ENCODE assay signal across 11 cellular contexts in genomic region chr4:21134994-21135393, GRCh38.
DNase-seq lines count a peak whose midpoint lies in the region; ATAC-seq and TF ChIP-seq lines count a peak whose summit lies in the region.
"Had no signal": no experiment of that assay in that cellular context is flagged by ENCODE, and none has a peak within 500 bp of the region (broad histone marks: within the 10 kb centered on the region; RNA-seq: fewer than 3 reads in every experiment).

No MANE protein-coding gene starts in this region.

- no peaks in the 10 kb centered on the region for H3K4me1 Mint-ChIP-seq in activated T-helper 2 cell treated with anti-CD3 and anti-CD28 coated beads, Interferon-gamma antibody, Interleukin-2, Interleukin-4, amounts not matched to agents 10 μg/mL and 5 μg/mL and 100 μg/mL, durations not matched to agents 14 hours and 24 hours and 36 hours (ENCODE audit: low read depth)
- H3K4me1 Mint-ChIP-seq: B cell had no signal

- TF ChIP-seq CTCF in cardiac muscle cell (IDR thresholded peaks at IDR 0.05; ENCODE audit: low read depth, low read length) (no peak), right atrium auricular region (IDR thresholded peaks at IDR 0.05) (peak in 1 of 2 donors; percentile 17), transverse colon (IDR thresholded peaks at IDR 0.05) (peak; percentile 32 to 46 (median 40))

- no peak overlapping the region for H3K4me3 ChIP-seq in cardiac muscle cell
- no peak overlapping the region for H3K4me3 ChIP-seq in right atrium auricular region
- no peak overlapping the region for H3K4me3 ChIP-seq in transverse colon

- in situ Hi-C loops in transverse colon (cut with MboI; ENCODE audit: low pct_ligation_motif_present in 1 of 4, low pct_unique_long_range_greater_than_20kb in 1 of 4, low sequenced_read_pairs in 3 of 4) = loop anchor here (5.0 to 10.0 kb wide), 3 partner anchors 350 to 363 kb away; no protein-coding TSS in a partner anchor

- no peak for TF ChIP-seq POLR2A in transverse colon (IDR thresholded peaks at IDR 0.05)

- no peaks in the 10 kb centered on the region for H3K4me1 ChIP-seq in cardiac muscle cell (ENCODE audit: low read depth)
- H3K4me1 ChIP-seq in right atrium auricular region = no peaks in the 10 kb centered on the region
- no peaks in the 10 kb centered on the region for H3K4me1 ChIP-seq in transverse colon

- H3K9me3 ChIP-seq in cardiac muscle cell (ENCODE audit: low read depth) (no peaks in the 10 kb centered on the region), right atrium auricular region (no peaks in the 10 kb centered on the region), transverse colon (no peaks in the 10 kb centered on the region)

- H3K27me3 ChIP-seq in cardiac muscle cell (no peaks in the 10 kb centered on the region), right atrium auricular region (no peaks in the 10 kb centered on the region), transverse colon (no peaks in the 10 kb centered on the region)

- intact Hi-C loops in transverse colon (cut with DNase I; ENCODE audit: low total_unique reads) = loop anchor here (5.0 kb wide), 1 partner anchor 363 kb away; no protein-coding TSS in a partner anchor
- intact Hi-C loops in activated T-helper 2 cell treated with anti-CD3 and anti-CD28 coated beads, Interferon-gamma antibody, Interleukin-2, Interleukin-4, amounts not matched to agents 10 μg/mL and 5 μg/mL and 100 μg/mL, durations not matched to agents 14 hours and 24 hours and 36 hours (cut with micrococcal nuclease) = no loop called here

- ATAC-seq in GM19397 (IDR thresholded peaks at IDR 0.05; ENCODE audit: unreplicated experiment) (no peak), GM19467 (IDR thresholded peaks at IDR 0.05; ENCODE audit: unreplicated experiment) (no peak)
- ATAC-seq: activated CD4-positive, CD25-positive, alpha-beta regulatory T cell treated with anti-CD3 and anti-CD28 coated beads, Interleukin-2, amount 50 U/mL, for 24 hours had no signal

- H3K27me3 Mint-ChIP-seq in activated T-helper 2 cell treated with anti-CD3 and anti-CD28 coated beads, Interferon-gamma antibody, Interleukin-2, Interleukin-4, amounts not matched to agents 10 μg/mL and 5 μg/mL and 100 μg/mL, durations not matched to agents 14 hours and 24 hours and 36 hours (ENCODE audit: low read depth) = no peaks in the 10 kb centered on the region
- H3K27me3 Mint-ChIP-seq: B cell had no signal

- H3K36me3 ChIP-seq in cardiac muscle cell = no peaks in the 10 kb centered on the region
- H3K36me3 ChIP-seq in right atrium auricular region = no peaks in the 10 kb centered on the region
- no peaks in the 10 kb centered on the region for H3K36me3 ChIP-seq in transverse colon

- 90 to 100% methylated on average over 1 to 2 of the region's 2 CpGs for WGBS in transverse colon (ENCODE audit: low coverage in 1 of 2), 2 donors

- no peak overlapping the region for H3K27ac Mint-ChIP-seq in activated T-helper 2 cell treated with anti-CD3 and anti-CD28 coated beads, Interferon-gamma antibody, Interleukin-2, Interleukin-4, amounts not matched to agents 10 μg/mL and 5 μg/mL and 100 μg/mL, durations not matched to agents 14 hours and 24 hours and 36 hours
- H3K27ac Mint-ChIP-seq: B cell had no signal

- peaks cover 21% of the 10 kb centered on the region for H3K9me3 Mint-ChIP-seq in activated T-helper 2 cell treated with anti-CD3 and anti-CD28 coated beads, Interferon-gamma antibody, Interleukin-2, Interleukin-4, amounts not matched to agents 10 μg/mL and 5 μg/mL and 100 μg/mL, durations not matched to agents 14 hours and 24 hours and 36 hours

- H3K27ac ChIP-seq in cardiac muscle cell (no peak overlapping the region), right atrium auricular region (no peak overlapping the region), transverse colon (no peak overlapping the region)

- no peaks in the 10 kb centered on the region for H3K36me3 Mint-ChIP-seq in activated T-helper 2 cell treated with anti-CD3 and anti-CD28 coated beads, Interferon-gamma antibody, Interleukin-2, Interleukin-4, amounts not matched to agents 10 μg/mL and 5 μg/mL and 100 μg/mL, durations not matched to agents 14 hours and 24 hours and 36 hours (ENCODE audit: low read depth)

- DNase-seq in cardiac muscle cell (ENCODE audit: low read depth in 1 of 2, low spot score in 1 of 2) (peak; percentile 5 to 34), right atrium auricular region (ENCODE audit: low spot score) (no peak), RPMI8226 (peak; percentile 11), globus pallidus (ENCODE audit: low spot score) (peak; percentile 11), transverse colon (no peak)
- no peak for DNase-seq in activated T-helper 2 cell treated with anti-CD3 and anti-CD28 coated beads, Interferon-gamma antibody, Interleukin-2, Interleukin-4, amounts not matched to agents 10 μg/mL and 5 μg/mL and 100 μg/mL, durations not matched to agents 14 hours and 24 hours and 36 hours (ENCODE audit: low spot score)
- DNase-seq: effector CD4-positive, alpha-beta T cell had no signal

- TF ChIP-seq EP300 in transverse colon (IDR thresholded peaks at IDR 0.05; ENCODE audit: low read depth) = no peak

- H3K4me3 Mint-ChIP-seq in activated T-helper 2 cell treated with anti-CD3 and anti-CD28 coated beads, Interferon-gamma antibody, Interleukin-2, Interleukin-4, amounts not matched to agents 10 μg/mL and 5 μg/mL and 100 μg/mL, durations not matched to agents 14 hours and 24 hours and 36 hours (ENCODE audit: low read depth) = no peak overlapping the region
- H3K4me3 Mint-ChIP-seq: B cell had no signal

Comparison
In these comparisons a context has a peak if more than half of its experiments do, and no peak if none do; other contexts are left out.
1. DNase-seq: peak in cardiac muscle cell (2 of 2), RPMI8226 (single experiment) and globus pallidus (single experiment); none in right atrium auricular region (single experiment), transverse colon (single experiment) and activated T-helper 2 cell treated with anti-CD3 and anti-CD28 coated beads, Interferon-gamma antibody, Interleukin-2, Interleukin-4, amounts not matched to agents 10 μg/mL and 5 μg/mL and 100 μg/mL, durations not matched to agents 14 hours and 24 hours and 36 hours (single experiment).